In the genomic region with DNA sequence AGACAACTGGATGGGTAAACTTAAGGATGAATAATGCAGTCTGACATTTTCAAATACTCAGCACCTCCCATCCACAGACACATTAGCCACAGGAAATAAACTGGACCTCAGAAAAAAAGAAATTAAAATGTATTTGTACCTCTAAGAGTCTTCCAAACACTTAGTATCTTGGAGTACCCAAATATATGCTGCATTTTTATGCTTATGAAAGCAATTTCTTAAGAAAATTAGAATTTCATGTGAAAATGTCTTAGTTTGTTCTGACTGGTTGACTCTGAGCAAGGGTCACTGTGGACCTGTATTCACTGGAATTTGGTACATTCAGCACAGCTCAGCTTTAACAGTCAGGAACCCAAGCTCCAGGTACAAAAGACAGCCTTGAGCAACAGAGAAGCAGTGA, we compare ENCODE assay signal across 23 cellular contexts.
"Had no signal": no experiment of that assay in that cellular context is flagged by ENCODE, and none has a peak within 500 bp of the region (broad histone marks: within the 10 kb centered on the region; RNA-seq: fewer than 3 reads in every experiment).

No MANE protein-coding gene starts in this region.

- DNase-seq: dermis blood vessel endothelial cell; dorsolateral prefrontal cortex; effector CD4-positive, alpha-beta T cell; effector memory CD4-positive, alpha-beta T cell; erythroblast; esophagus squamous epithelium; foreskin keratinocyte; heart left ventricle; hippocampal formation; left cardiac atrium; left lung; left ventricle myocardium superior; lower lobe of right lung; mesenchymal stem cell; mucosa of descending colon had no signal

- H3K4me3 Mint-ChIP-seq: mesothelial cell of epicardium had no signal

- ATAC-seq: esophagus mucosa, foreskin keratinocyte, gastroesophageal sphincter, heart left ventricle, left cardiac atrium, left lung, left ventricle myocardium superior, lower lobe of right lung, mucosa of descending colon had no signal

- FAIRE-seq: colon, endothelial cell of umbilical vein, frontal cortex, islet of Langerhans had no signal

- H3K27me3 ChIP-seq: esophagus squamous epithelium, gastroesophageal sphincter, heart left ventricle, left lung had no signal

- H3K9me3 ChIP-seq: lower lobe of right lung had no signal

- H3K27ac ChIP-seq: coronary artery, dorsolateral prefrontal cortex, esophagus squamous epithelium, foreskin keratinocyte, gastroesophageal sphincter, heart left ventricle, left lung, lower lobe of right lung had no signal

- H3K27ac Mint-ChIP-seq: mesothelial cell of epicardium had no signal

- H3K36me3 ChIP-seq: esophagus squamous epithelium, gastroesophageal sphincter, heart left ventricle, left lung, lower lobe of right lung had no signal

- H3K4me3 ChIP-seq: coronary artery, dorsolateral prefrontal cortex, esophagus squamous epithelium, gastroesophageal sphincter, heart left ventricle, left lung, lower lobe of right lung, mucosa of descending colon had no signal

- H3K36me3 Mint-ChIP-seq: mesothelial cell of epicardium had no signal

- H3K4me1 ChIP-seq: esophagus squamous epithelium, foreskin keratinocyte, gastroesophageal sphincter, heart left ventricle, left lung, lower lobe of right lung had no signal
